In genomic region chr18:5693637-5694175, GRCh38 we compare ENCODE assay signal across 29 cellular contexts.
DNase-seq lines count a peak whose midpoint lies in the region; ATAC-seq and TF ChIP-seq lines count a peak whose summit lies in the region.
"Had no signal": no experiment of that assay in that cellular context is flagged by ENCODE, and none has a peak within 500 bp of the region (broad histone marks: within the 10 kb centered on the region; RNA-seq: fewer than 3 reads in every experiment).

No MANE protein-coding gene starts in this region.

- H3K4me1 ChIP-seq in gastroesophageal sphincter = no peaks in the 10 kb centered on the region
- no peaks in the 10 kb centered on the region for H3K4me1 ChIP-seq in gastrocnemius medialis
- no peaks in the 10 kb centered on the region for H3K4me1 ChIP-seq in effector memory CD4-positive, alpha-beta T cell (ENCODE audit: control insufficient read depth, insufficient read depth, low read length, poor library complexity, severe bottlenecking)
- H3K4me1 ChIP-seq: sigmoid colon had no signal

- POLR2A ChIA-PET in activated CD4-positive, alpha-beta T cell treated with anti-CD3 and anti-CD28 coated beads, Interleukin-2, amount 10 ng/mL, durations not matched to agents 7 days and 5 days (lab: Charles Lee) = no interaction called here

- H3K9me3 ChIP-seq in gastroesophageal sphincter (peaks cover 0 to 21% (median 0%) of the 10 kb centered on the region in 3 donors), gastrocnemius medialis (no peaks in the 10 kb centered on the region)
- no peaks in the 10 kb centered on the region for H3K9me3 ChIP-seq in effector memory CD4-positive, alpha-beta T cell (ENCODE audit: control insufficient read depth, low read length)

- no peak for TF ChIP-seq EP300 in gastroesophageal sphincter (IDR thresholded peaks at IDR 0.05)

- ATAC-seq in gastroesophageal sphincter = peak; percentile 81
- peak; percentile 41 to 60 for ATAC-seq in gastrocnemius medialis
- ATAC-seq: effector memory CD8-positive, alpha-beta T cell had no signal

- in situ Hi-C loops in gastrocnemius medialis (cut with MboI; ENCODE audit: low sequenced_read_pairs in 4 of 4) (no loop called here), GM13977 (cut with MboI; ENCODE audit: low pct_unique_long_range_greater_than_20kb, low sequenced_read_pairs, unreplicated experiment) (no loop called here)

- no peaks in the 10 kb centered on the region for H3K27me3 ChIP-seq in gastroesophageal sphincter
- H3K27me3 ChIP-seq in gastrocnemius medialis = no peaks in the 10 kb centered on the region
- no peaks in the 10 kb centered on the region for H3K27me3 ChIP-seq in effector memory CD4-positive, alpha-beta T cell (replicated peaks; ENCODE audit: control insufficient read depth, insufficient read depth, low read length, poor library complexity, severe bottlenecking)
- H3K27me3 ChIP-seq: sigmoid colon had no signal

- H3K27me3 Mint-ChIP-seq in activated CD4-positive, alpha-beta T cell treated with anti-CD3 and anti-CD28 coated beads, Interleukin-2, amount 10 ng/mL, durations not matched to agents 7 days and 5 days = no peaks in the 10 kb centered on the region
- H3K27me3 Mint-ChIP-seq: activated CD4-positive, alpha-beta memory T cell treated with anti-CD3 and anti-CD28 coated beads, Interleukin-2, amount 10 ng/mL, durations not matched to agents 7 days and 5 days; effector memory CD8-positive, alpha-beta T cell; type B pancreatic cell had no signal

- H3K4me3 ChIP-seq in gastroesophageal sphincter = no peak overlapping the region
- no peak overlapping the region for H3K4me3 ChIP-seq in gastrocnemius medialis
- no peak overlapping the region for H3K4me3 ChIP-seq in effector memory CD4-positive, alpha-beta T cell (ENCODE audit: insufficient read depth, low read depth, low read length, poor library complexity, severe bottlenecking)
- H3K4me3 ChIP-seq: sigmoid colon had no signal

- DNase-seq in GM03348 (ENCODE audit: low spot score) (peak; percentile 11), astrocyte of the hippocampus (ENCODE audit: low read depth, low spot score) (peak; percentile 5), gastrocnemius medialis (peak in 1 of 2 donors; percentile 21), GM13977 (ENCODE audit: low spot score) (no peak), occipital lobe (lab: John Stamatoyannopoulos, UW) (no peak)
- DNase-seq in effector memory CD4-positive, alpha-beta T cell = no peak
- DNase-seq in activated CD4-positive, alpha-beta T cell treated with anti-CD3 and anti-CD28 coated beads, Interleukin-2, amount 10 ng/mL, durations not matched to agents 7 days and 5 days = no peak
- DNase-seq: activated CD4-positive, alpha-beta memory T cell treated with anti-CD3 and anti-CD28 coated beads, Interleukin-2, amount 10 ng/mL, durations not matched to agents 7 days and 5 days; activated CD4-positive, CD25-positive, alpha-beta regulatory T cell treated with anti-CD3 and anti-CD28 coated beads, Interleukin-2, amount 50 U/mL, for 72 hours; activated CD8-positive, alpha-beta memory T cell treated with anti-CD3 and anti-CD28 coated beads, Interleukin-2, amount 50 U/mL, for 4 hours; activated naive CD4-positive, alpha-beta T cell treated with anti-CD3 and anti-CD28 coated beads, Interleukin-2, amount 50 U/mL, for 16 hours; amniotic stem cell; cortex of kidney; DMS153; effector memory CD8-positive, alpha-beta T cell; H7; Kasumi-1; kidney glomerular epithelial cell; MV-4-11; NCI-H1436 treated with DMSO at 0.1 percent for 48 hours; NCI-H345; NCI-H69; SHP77 treated with DMSO at 0.1 percent for 48 hours; sigmoid colon; stimulated activated CD4-positive, alpha-beta T cell treated with anti-CD3 and anti-CD28 coated beads, Interleukin-4, amount 100 ng/mL, for 1 hour; T-helper 2 cell had no signal

- H3K27ac Mint-ChIP-seq in activated CD4-positive, alpha-beta T cell treated with anti-CD3 and anti-CD28 coated beads, Interleukin-2, amount 10 ng/mL, durations not matched to agents 7 days and 5 days = no peak overlapping the region
- H3K27ac Mint-ChIP-seq: activated CD4-positive, alpha-beta memory T cell treated with anti-CD3 and anti-CD28 coated beads, Interleukin-2, amount 10 ng/mL, durations not matched to agents 7 days and 5 days; activated T-helper 1 cell treated with anti-CD3 and anti-CD28 coated beads, Interleukin-12 subunit alpha, Interleukin-12 subunit beta, Interleukin-2, Interleukin-4 antibody, amounts not matched to agents 30 ng/mL and 10 ng/mL and 1 ng/mL, durations not matched to agents 14 hours and 24 hours and 36 hours; effector memory CD8-positive, alpha-beta T cell; type B pancreatic cell had no signal

- TF ChIP-seq POLR2A in gastroesophageal sphincter (IDR thresholded peaks at IDR 0.05) (no peak), gastrocnemius medialis (IDR thresholded peaks at IDR 0.05) (no peak)

- no peak overlapping the region for H3K4me3 Mint-ChIP-seq in activated CD4-positive, alpha-beta T cell treated with anti-CD3 and anti-CD28 coated beads, Interleukin-2, amount 10 ng/mL, durations not matched to agents 7 days and 5 days
- H3K4me3 Mint-ChIP-seq: activated CD4-positive, alpha-beta memory T cell treated with anti-CD3 and anti-CD28 coated beads, Interleukin-2, amount 10 ng/mL, durations not matched to agents 7 days and 5 days; activated T-helper 1 cell treated with anti-CD3 and anti-CD28 coated beads, Interleukin-12 subunit alpha, Interleukin-12 subunit beta, Interleukin-2, Interleukin-4 antibody, amounts not matched to agents 30 ng/mL and 10 ng/mL and 1 ng/mL, durations not matched to agents 14 hours and 24 hours and 36 hours; effector memory CD8-positive, alpha-beta T cell; type B pancreatic cell had no signal

- CTCF ChIA-PET in activated CD4-positive, alpha-beta T cell treated with anti-CD3 and anti-CD28 coated beads, Interleukin-2, amount 10 ng/mL, durations not matched to agents 7 days and 5 days (lab: Charles Lee) = no interaction called here

- H3K36me3 ChIP-seq in gastroesophageal sphincter (no peaks in the 10 kb centered on the region), gastrocnemius medialis (no peaks in the 10 kb centered on the region)
- no peaks in the 10 kb centered on the region for H3K36me3 ChIP-seq in effector memory CD4-positive, alpha-beta T cell (ENCODE audit: control insufficient read depth, insufficient read depth, low read length)
- H3K36me3 ChIP-seq: sigmoid colon had no signal

- no peak for TF ChIP-seq CTCF in gastroesophageal sphincter (IDR thresholded peaks at IDR 0.05)
- no peak for TF ChIP-seq CTCF in gastrocnemius medialis (IDR thresholded peaks at IDR 0.05 in 4 of 5, conservative IDR thresholded peaks at IDR 0.05 in 1 of 5)
- TF ChIP-seq CTCF in GM13977 (IDR thresholded peaks at IDR 0.05; ENCODE audit: extremely low read depth, insufficient read depth, missing control alignments) = no peak

- no peaks in the 10 kb centered on the region for H3K4me1 Mint-ChIP-seq in activated CD4-positive, alpha-beta T cell treated with anti-CD3 and anti-CD28 coated beads, Interleukin-2, amount 10 ng/mL, durations not matched to agents 7 days and 5 days
- H3K4me1 Mint-ChIP-seq: activated CD4-positive, alpha-beta memory T cell treated with anti-CD3 and anti-CD28 coated beads, Interleukin-2, amount 10 ng/mL, durations not matched to agents 7 days and 5 days had no signal

- H3K36me3 Mint-ChIP-seq in activated CD4-positive, alpha-beta T cell treated with anti-CD3 and anti-CD28 coated beads, Interleukin-2, amount 10 ng/mL, durations not matched to agents 7 days and 5 days (ENCODE audit: low read depth) = no peaks in the 10 kb centered on the region
- H3K36me3 Mint-ChIP-seq: type B pancreatic cell had no signal

- H3K9me3 Mint-ChIP-seq in activated CD4-positive, alpha-beta T cell treated with anti-CD3 and anti-CD28 coated beads, Interleukin-2, amount 10 ng/mL, durations not matched to agents 7 days and 5 days = no peaks in the 10 kb centered on the region
- H3K9me3 Mint-ChIP-seq: activated T-helper 1 cell treated with anti-CD3 and anti-CD28 coated beads, Interleukin-12 subunit alpha, Interleukin-12 subunit beta, Interleukin-2, Interleukin-4 antibody, amounts not matched to agents 30 ng/mL and 10 ng/mL and 1 ng/mL, durations not matched to agents 14 hours and 24 hours and 36 hours; type B pancreatic cell had no signal

- intact Hi-C loops in gastrocnemius medialis (cut with DNase I; ENCODE audit: low total_unique reads) = no loop called here

- H3K27ac ChIP-seq in gastroesophageal sphincter = no peak overlapping the region
- no peak overlapping the region for H3K27ac ChIP-seq in gastrocnemius medialis
- H3K27ac ChIP-seq in effector memory CD4-positive, alpha-beta T cell (ENCODE audit: insufficient read depth, low read length, poor library complexity, severe bottlenecking) = no peak overlapping the region
- H3K27ac ChIP-seq: sigmoid colon had no signal

- 57 to 65% methylated on average over 2 to 5 of the region's 5 CpGs for WGBS in gastroesophageal sphincter (ENCODE audit: low coverage in 1 of 2), 2 donors

Comparison
In these comparisons a context has a peak if more than half of its experiments do, and no peak if none do; other contexts are left out.
1. DNase-seq: peak in GM03348 (single experiment) and astrocyte of the hippocampus (single experiment); none in GM13977 (single experiment), occipital lobe (single experiment), effector memory CD4-positive, alpha-beta T cell (0 of 3) and activated CD4-positive, alpha-beta T cell treated with anti-CD3 and anti-CD28 coated beads, Interleukin-2, amount 10 ng/mL, durations not matched to agents 7 days and 5 days (single experiment).